ENCODE assay signal across 1 cellular context in the genomic region with DNA sequence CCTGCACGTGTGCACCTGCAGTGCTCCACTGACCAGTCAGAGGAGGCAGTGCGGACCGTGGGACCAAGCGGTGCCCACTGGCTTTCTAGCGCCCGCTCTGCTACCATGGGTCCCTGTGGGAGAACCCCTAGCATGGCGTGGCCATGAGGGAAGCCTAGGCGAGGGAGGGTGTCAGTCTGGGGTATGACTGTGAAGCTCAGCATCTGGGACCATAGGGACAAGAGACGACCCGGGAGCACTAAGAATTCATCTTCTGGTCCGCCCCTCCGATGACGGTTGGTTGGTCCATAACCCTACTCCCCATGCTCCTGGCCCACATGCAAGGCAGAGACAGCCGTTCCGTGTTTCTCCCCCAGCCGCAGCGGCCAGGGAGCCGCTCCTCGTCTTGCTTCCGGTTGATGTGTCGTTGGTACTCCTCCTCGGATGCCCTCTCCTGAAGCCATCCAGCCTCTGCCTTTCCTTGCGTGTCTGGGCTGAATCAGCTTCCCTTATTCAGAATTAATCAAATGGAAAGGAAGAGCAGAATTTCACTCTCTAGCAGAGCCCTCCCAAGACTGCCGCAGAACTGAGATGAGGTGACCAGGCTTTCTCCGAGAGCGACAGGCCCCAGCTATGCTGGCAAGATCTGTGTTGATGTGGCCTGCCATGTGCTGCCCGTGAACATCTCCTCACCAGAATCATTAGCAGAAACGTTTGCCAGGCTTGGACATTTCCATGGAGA.
TF ChIP-seq lines count a peak whose summit lies in the region.

No MANE protein-coding gene starts in this region.

TF ChIP-seq in HepG2, 621 proteins besides CTCF, POLR2A, EP300 and RAD21 (continued from another document and continues in another):
- TF ChIP-seq, protein P1, sequence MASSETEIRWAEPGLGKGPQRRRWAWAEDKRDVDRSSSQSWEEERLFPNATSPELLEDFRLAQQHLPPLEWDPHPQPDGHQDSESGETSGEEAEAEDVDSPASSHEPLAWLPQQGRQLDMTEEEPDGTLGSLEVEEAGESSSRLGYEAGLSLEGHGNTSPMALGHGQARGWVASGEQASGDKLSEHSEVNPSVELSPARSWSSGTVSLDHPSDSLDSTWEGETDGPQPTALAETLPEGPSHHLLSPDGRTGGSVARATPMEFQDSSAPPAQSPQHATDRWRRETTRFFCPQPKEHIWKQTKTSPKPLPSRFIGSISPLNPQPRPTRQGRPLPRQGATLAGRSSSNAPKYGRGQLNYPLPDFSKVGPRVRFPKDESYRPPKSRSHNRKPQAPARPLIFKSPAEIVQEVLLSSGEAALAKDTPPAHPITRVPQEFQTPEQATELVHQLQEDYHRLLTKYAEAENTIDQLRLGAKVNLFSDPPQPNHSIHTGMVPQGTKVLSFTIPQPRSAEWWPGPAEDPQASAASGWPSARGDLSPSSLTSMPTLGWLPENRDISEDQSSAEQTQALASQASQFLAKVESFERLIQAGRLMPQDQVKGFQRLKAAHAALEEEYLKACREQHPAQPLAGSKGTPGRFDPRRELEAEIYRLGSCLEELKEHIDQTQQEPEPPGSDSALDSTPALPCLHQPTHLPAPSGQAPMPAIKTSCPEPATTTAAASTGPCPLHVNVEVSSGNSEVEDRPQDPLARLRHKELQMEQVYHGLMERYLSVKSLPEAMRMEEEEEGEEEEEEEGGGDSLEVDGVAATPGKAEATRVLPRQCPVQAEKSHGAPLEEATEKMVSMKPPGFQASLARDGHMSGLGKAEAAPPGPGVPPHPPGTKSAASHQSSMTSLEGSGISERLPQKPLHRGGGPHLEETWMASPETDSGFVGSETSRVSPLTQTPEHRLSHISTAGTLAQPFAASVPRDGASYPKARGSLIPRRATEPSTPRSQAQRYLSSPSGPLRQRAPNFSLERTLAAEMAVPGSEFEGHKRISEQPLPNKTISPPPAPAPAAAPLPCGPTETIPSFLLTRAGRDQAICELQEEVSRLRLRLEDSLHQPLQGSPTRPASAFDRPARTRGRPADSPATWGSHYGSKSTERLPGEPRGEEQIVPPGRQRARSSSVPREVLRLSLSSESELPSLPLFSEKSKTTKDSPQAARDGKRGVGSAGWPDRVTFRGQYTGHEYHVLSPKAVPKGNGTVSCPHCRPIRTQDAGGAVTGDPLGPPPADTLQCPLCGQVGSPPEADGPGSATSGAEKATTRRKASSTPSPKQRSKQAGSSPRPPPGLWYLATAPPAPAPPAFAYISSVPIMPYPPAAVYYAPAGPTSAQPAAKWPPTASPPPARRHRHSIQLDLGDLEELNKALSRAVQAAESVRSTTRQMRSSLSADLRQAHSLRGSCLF (CRISPR knock-in tag; IDR thresholded peaks at IDR 0.05; ENCODE audit: borderline replicate concordance) = no peak
- TF ChIP-seq ARNT2 (CRISPR knock-in tag; IDR thresholded peaks at IDR 0.05; ENCODE audit: low read depth) = no peak
- TF ChIP-seq IKZF1 (IDR thresholded peaks at IDR 0.05) = no peak
- TF ChIP-seq, protein P2, sequence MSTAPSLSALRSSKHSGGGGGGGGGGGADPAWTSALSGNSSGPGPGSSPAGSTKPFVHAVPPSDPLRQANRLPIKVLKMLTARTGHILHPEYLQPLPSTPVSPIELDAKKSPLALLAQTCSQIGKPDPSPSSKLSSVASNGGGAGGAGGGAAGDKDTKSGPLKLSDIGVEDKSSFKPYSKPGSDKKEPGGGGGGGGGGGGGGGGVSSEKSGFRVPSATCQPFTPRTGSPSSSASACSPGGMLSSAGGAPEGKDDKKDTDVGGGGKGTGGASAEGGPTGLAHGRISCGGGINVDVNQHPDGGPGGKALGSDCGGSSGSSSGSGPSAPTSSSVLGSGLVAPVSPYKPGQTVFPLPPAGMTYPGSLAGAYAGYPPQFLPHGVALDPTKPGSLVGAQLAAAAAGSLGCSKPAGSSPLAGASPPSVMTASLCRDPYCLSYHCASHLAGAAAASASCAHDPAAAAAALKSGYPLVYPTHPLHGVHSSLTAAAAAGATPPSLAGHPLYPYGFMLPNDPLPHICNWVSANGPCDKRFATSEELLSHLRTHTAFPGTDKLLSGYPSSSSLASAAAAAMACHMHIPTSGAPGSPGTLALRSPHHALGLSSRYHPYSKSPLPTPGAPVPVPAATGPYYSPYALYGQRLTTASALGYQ (CRISPR knock-in tag; IDR thresholded peaks at IDR 0.05) = no peak
- TF ChIP-seq ZNF367 (CRISPR knock-in tag; IDR thresholded peaks at IDR 0.05; ENCODE audit: borderline replicate concordance) = no peak
- TF ChIP-seq ZNF782 (CRISPR knock-in tag; IDR thresholded peaks at IDR 0.05; ENCODE audit: borderline replicate concordance) = no peak
- no peak for TF ChIP-seq ZSCAN12 (CRISPR knock-in tag; IDR thresholded peaks at IDR 0.05)
- no peak for TF ChIP-seq ATF1 (CRISPR knock-in tag; IDR thresholded peaks at IDR 0.05)
- TF ChIP-seq ZNF335 (CRISPR knock-in tag; IDR thresholded peaks at IDR 0.05) = peak; percentile 45
- no peak for TF ChIP-seq SALL2 (CRISPR knock-in tag; IDR thresholded peaks at IDR 0.05)
- TF ChIP-seq MAFG (CRISPR knock-in tag; IDR thresholded peaks at IDR 0.05) = no peak
- TF ChIP-seq, protein P3, sequence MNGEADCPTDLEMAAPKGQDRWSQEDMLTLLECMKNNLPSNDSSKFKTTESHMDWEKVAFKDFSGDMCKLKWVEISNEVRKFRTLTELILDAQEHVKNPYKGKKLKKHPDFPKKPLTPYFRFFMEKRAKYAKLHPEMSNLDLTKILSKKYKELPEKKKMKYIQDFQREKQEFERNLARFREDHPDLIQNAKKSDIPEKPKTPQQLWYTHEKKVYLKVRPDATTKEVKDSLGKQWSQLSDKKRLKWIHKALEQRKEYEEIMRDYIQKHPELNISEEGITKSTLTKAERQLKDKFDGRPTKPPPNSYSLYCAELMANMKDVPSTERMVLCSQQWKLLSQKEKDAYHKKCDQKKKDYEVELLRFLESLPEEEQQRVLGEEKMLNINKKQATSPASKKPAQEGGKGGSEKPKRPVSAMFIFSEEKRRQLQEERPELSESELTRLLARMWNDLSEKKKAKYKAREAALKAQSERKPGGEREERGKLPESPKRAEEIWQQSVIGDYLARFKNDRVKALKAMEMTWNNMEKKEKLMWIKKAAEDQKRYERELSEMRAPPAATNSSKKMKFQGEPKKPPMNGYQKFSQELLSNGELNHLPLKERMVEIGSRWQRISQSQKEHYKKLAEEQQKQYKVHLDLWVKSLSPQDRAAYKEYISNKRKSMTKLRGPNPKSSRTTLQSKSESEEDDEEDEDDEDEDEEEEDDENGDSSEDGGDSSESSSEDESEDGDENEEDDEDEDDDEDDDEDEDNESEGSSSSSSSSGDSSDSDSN (CRISPR knock-in tag; IDR thresholded peaks at IDR 0.05) = peak; percentile 8; the same call in 1 of the 2 replicates
- TF ChIP-seq ZFP36L1 (CRISPR knock-in tag; IDR thresholded peaks at IDR 0.05) = no peak
- TF ChIP-seq, protein P4, sequence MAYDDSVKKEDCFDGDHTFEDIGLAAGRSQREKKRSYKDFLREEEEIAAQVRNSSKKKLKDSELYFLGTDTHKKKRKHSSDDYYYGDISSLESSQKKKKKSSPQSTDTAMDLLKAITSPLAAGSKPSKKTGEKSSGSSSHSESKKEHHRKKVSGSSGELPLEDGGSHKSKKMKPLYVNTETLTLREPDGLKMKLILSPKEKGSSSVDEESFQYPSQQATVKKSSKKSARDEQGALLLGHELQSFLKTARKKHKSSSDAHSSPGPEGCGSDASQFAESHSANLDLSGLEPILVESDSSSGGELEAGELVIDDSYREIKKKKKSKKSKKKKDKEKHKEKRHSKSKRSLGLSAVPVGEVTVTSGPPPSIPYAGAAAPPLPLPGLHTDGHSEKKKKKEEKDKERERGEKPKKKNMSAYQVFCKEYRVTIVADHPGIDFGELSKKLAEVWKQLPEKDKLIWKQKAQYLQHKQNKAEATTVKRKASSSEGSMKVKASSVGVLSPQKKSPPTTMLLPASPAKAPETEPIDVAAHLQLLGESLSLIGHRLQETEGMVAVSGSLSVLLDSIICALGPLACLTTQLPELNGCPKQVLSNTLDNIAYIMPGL (CRISPR knock-in tag; IDR thresholded peaks at IDR 0.05; ENCODE audit: borderline replicate concordance in 1 of 2, low read depth in 1 of 2) = 0 out of 4 replicates have a peak, but pooled peaks of 1 of the 2 experiments have one; percentile 10
- TF ChIP-seq, protein P5, sequence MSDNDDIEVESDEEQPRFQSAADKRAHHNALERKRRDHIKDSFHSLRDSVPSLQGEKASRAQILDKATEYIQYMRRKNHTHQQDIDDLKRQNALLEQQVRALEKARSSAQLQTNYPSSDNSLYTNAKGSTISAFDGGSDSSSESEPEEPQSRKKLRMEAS (IDR thresholded peaks at IDR 0.05) = no peak
- no peak for TF ChIP-seq NKX3-1 (CRISPR knock-in tag; IDR thresholded peaks at IDR 0.05)
- no peak for TF ChIP-seq ASH2L (IDR thresholded peaks at IDR 0.05; ENCODE audit: insufficient read length, low read depth, low read length)
- TF ChIP-seq, protein P6, sequence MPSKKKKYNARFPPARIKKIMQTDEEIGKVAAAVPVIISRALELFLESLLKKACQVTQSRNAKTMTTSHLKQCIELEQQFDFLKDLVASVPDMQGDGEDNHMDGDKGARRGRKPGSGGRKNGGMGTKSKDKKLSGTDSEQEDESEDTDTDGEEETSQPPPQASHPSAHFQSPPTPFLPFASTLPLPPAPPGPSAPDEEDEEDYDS (CRISPR knock-in tag; IDR thresholded peaks at IDR 0.05) = no peak
- TF ChIP-seq DR1 (CRISPR knock-in tag; IDR thresholded peaks at IDR 0.05) = no peak
- TF ChIP-seq ZNF670 (CRISPR knock-in tag; IDR thresholded peaks at IDR 0.05; ENCODE audit: borderline replicate concordance) = no peak
- TF ChIP-seq, protein P7, sequence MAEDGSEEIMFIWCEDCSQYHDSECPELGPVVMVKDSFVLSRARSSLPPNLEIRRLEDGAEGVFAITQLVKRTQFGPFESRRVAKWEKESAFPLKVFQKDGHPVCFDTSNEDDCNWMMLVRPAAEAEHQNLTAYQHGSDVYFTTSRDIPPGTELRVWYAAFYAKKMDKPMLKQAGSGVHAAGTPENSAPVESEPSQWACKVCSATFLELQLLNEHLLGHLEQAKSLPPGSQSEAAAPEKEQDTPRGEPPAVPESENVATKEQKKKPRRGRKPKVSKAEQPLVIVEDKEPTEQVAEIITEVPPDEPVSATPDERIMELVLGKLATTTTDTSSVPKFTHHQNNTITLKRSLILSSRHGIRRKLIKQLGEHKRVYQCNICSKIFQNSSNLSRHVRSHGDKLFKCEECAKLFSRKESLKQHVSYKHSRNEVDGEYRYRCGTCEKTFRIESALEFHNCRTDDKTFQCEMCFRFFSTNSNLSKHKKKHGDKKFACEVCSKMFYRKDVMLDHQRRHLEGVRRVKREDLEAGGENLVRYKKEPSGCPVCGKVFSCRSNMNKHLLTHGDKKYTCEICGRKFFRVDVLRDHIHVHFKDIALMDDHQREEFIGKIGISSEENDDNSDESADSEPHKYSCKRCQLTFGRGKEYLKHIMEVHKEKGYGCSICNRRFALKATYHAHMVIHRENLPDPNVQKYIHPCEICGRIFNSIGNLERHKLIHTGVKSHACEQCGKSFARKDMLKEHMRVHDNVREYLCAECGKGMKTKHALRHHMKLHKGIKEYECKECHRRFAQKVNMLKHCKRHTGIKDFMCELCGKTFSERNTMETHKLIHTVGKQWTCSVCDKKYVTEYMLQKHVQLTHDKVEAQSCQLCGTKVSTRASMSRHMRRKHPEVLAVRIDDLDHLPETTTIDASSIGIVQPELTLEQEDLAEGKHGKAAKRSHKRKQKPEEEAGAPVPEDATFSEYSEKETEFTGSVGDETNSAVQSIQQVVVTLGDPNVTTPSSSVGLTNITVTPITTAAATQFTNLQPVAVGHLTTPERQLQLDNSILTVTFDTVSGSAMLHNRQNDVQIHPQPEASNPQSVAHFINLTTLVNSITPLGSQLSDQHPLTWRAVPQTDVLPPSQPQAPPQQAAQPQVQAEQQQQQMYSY (CRISPR knock-in tag; IDR thresholded peaks at IDR 0.05) = no peak
- peak; percentile 26 for TF ChIP-seq ZEB1 (IDR thresholded peaks at IDR 0.05; ENCODE audit: insufficient replicate concordance, low read depth)
- TF ChIP-seq, protein P8, sequence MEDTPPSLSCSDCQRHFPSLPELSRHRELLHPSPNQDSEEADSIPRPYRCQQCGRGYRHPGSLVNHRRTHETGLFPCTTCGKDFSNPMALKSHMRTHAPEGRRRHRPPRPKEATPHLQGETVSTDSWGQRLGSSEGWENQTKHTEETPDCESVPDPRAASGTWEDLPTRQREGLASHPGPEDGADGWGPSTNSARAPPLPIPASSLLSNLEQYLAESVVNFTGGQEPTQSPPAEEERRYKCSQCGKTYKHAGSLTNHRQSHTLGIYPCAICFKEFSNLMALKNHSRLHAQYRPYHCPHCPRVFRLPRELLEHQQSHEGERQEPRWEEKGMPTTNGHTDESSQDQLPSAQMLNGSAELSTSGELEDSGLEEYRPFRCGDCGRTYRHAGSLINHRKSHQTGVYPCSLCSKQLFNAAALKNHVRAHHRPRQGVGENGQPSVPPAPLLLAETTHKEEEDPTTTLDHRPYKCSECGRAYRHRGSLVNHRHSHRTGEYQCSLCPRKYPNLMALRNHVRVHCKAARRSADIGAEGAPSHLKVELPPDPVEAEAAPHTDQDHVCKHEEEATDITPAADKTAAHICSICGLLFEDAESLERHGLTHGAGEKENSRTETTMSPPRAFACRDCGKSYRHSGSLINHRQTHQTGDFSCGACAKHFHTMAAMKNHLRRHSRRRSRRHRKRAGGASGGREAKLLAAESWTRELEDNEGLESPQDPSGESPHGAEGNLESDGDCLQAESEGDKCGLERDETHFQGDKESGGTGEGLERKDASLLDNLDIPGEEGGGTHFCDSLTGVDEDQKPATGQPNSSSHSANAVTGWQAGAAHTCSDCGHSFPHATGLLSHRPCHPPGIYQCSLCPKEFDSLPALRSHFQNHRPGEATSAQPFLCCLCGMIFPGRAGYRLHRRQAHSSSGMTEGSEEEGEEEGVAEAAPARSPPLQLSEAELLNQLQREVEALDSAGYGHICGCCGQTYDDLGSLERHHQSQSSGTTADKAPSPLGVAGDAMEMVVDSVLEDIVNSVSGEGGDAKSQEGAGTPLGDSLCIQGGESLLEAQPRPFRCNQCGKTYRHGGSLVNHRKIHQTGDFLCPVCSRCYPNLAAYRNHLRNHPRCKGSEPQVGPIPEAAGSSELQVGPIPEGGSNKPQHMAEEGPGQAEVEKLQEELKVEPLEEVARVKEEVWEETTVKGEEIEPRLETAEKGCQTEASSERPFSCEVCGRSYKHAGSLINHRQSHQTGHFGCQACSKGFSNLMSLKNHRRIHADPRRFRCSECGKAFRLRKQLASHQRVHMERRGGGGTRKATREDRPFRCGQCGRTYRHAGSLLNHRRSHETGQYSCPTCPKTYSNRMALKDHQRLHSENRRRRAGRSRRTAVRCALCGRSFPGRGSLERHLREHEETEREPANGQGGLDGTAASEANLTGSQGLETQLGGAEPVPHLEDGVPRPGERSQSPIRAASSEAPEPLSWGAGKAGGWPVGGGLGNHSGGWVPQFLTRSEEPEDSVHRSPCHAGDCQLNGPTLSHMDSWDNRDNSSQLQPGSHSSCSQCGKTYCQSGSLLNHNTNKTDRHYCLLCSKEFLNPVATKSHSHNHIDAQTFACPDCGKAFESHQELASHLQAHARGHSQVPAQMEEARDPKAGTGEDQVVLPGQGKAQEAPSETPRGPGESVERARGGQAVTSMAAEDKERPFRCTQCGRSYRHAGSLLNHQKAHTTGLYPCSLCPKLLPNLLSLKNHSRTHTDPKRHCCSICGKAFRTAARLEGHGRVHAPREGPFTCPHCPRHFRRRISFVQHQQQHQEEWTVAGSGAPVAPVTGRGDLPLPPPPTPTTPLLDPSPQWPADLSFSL (CRISPR knock-in tag; IDR thresholded peaks at IDR 0.05) = no peak
- no peak for TF ChIP-seq SCMH1 (CRISPR knock-in tag; IDR thresholded peaks at IDR 0.05; ENCODE audit: borderline replicate concordance)
- TF ChIP-seq PHF8 (CRISPR knock-in tag; IDR thresholded peaks at IDR 0.05) = peak; percentile 25; the same call in 1 of the 2 replicates
